Comparison of ENCODE assay signal across 18 cellular contexts in the genomic region with DNA sequence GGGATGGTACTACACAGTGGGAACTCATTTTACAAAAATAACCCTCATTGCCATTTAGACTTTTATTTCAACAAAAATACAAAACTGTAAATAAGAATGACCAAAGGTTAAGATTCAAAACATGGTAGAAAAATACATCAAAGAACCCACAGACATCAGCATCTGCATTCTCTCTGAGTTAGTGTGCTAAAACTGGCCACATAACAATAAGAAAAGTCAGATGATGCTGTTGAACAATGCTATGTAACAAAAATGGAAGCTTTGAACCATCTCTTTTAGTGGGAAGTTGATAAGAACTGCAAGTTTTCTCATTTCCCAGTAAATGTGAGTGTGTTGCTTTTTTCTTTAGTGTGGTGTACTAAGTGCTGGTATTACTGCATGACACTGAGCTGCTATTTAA.
DNase-seq lines count a peak whose midpoint lies in the region; TF ChIP-seq lines count a peak whose summit lies in the region.
"Had no signal": no experiment of that assay in that cellular context is flagged by ENCODE, and none has a peak within 500 bp of the region (broad histone marks: within the 10 kb centered on the region; RNA-seq: fewer than 3 reads in every experiment).

No MANE protein-coding gene starts in this region.

- H3K4me2 ChIP-seq in OCI-LY7 (ENCODE audit: low read length) = no peak overlapping the region

- CTCF ChIA-PET in OCI-LY7 (lab: Charles Lee; ENCODE audit: unreplicated experiment) = no interaction called here

- no peaks in the 10 kb centered on the region for H3K36me3 Mint-ChIP-seq in activated T-helper 2 cell treated with anti-CD3 and anti-CD28 coated beads, Interferon-gamma antibody, Interleukin-2, Interleukin-4, amounts not matched to agents 10 μg/mL and 5 μg/mL and 100 μg/mL, durations not matched to agents 14 hours and 24 hours and 36 hours (ENCODE audit: low read depth)

- no peaks in the 10 kb centered on the region for H4K20me1 ChIP-seq in OCI-LY7 (ENCODE audit: insufficient read depth, low read length)

- no peak overlapping the region for H3K4me3 ChIP-seq in OCI-LY7 (ENCODE audit: low read depth, low read length, poor library complexity, severe bottlenecking)
- H3K4me3 ChIP-seq in spleen = no peak overlapping the region
- H3K4me3 ChIP-seq: K562, Peyer's patch had no signal

- H3K79me2 ChIP-seq in OCI-LY7 (ENCODE audit: insufficient read depth, low read depth, low read length) = no peaks in the 10 kb centered on the region

- no peaks in the 10 kb centered on the region for H3K27me3 ChIP-seq in spleen (replicated peaks in 1 of 7)
- H3K27me3 ChIP-seq: BE2C, Peyer's patch had no signal

- H3K4me1 ChIP-seq in OCI-LY7 (ENCODE audit: insufficient read depth, low read length, poor library complexity, severe bottlenecking) (no peaks in the 10 kb centered on the region), spleen (no peaks in the 10 kb centered on the region)
- H3K4me1 ChIP-seq: BE2C, Peyer's patch had no signal

- no peaks in the 10 kb centered on the region for H3K4me1 Mint-ChIP-seq in activated T-helper 2 cell treated with anti-CD3 and anti-CD28 coated beads, Interferon-gamma antibody, Interleukin-2, Interleukin-4, amounts not matched to agents 10 μg/mL and 5 μg/mL and 100 μg/mL, durations not matched to agents 14 hours and 24 hours and 36 hours (ENCODE audit: low read depth)

- intact Hi-C loops in OCI-LY7 (cut with micrococcal nuclease; ENCODE audit: unreplicated experiment) = no loop called here
- intact Hi-C loops in activated T-helper 2 cell treated with anti-CD3 and anti-CD28 coated beads, Interferon-gamma antibody, Interleukin-2, Interleukin-4, amounts not matched to agents 10 μg/mL and 5 μg/mL and 100 μg/mL, durations not matched to agents 14 hours and 24 hours and 36 hours (cut with micrococcal nuclease) = no loop called here
- intact Hi-C loops in spleen (cut with DNase I; ENCODE audit: low total_unique reads) = no loop called here

- TF ChIP-seq POLR2A in spleen (IDR thresholded peaks at IDR 0.05) = no peak

- BruUV-seq in OCI-LY7 (replicated peaks; lab: Mats Ljungman, UMichigan) = no TSS peak

- no peak overlapping the region for H2AFZ ChIP-seq in OCI-LY7 (ENCODE audit: low read length)

- DNase-seq in LHCN-M2 (ENCODE audit: low read depth) = peak; percentile 52
- DNase-seq in fibroblast of peridontal ligament (ENCODE audit: extremely low read depth) = peak; percentile 33
- DNase-seq in renal cortical epithelial cell (ENCODE audit: low read depth) = peak; percentile 47
- DNase-seq in OCI-LY7 (ENCODE audit: low spot score) = no peak
- DNase-seq in NCI-H2171 (lab: John Stamatoyannopoulos, UW) = no peak
- DNase-seq in activated T-helper 2 cell treated with anti-CD3 and anti-CD28 coated beads, Interferon-gamma antibody, Interleukin-2, Interleukin-4, amounts not matched to agents 10 μg/mL and 5 μg/mL and 100 μg/mL, durations not matched to agents 14 hours and 24 hours and 36 hours (ENCODE audit: low spot score) = no peak
- DNase-seq in spleen = no peak
- DNase-seq: BE2C; Calu3; CD4-positive, alpha-beta T cell; DMS79; NCI-H146; NCI-H2081; NCI-H510A; Peyer's patch; Right ventricle myocardium superior had no signal

- H3K9me2 ChIP-seq in OCI-LY7 (ENCODE audit: insufficient read depth, low read length) = no peaks in the 10 kb centered on the region

- peaks cover 6% of the 10 kb centered on the region for H3K9me3 Mint-ChIP-seq in activated T-helper 2 cell treated with anti-CD3 and anti-CD28 coated beads, Interferon-gamma antibody, Interleukin-2, Interleukin-4, amounts not matched to agents 10 μg/mL and 5 μg/mL and 100 μg/mL, durations not matched to agents 14 hours and 24 hours and 36 hours

- no peak overlapping the region for H3K27ac Mint-ChIP-seq in activated T-helper 2 cell treated with anti-CD3 and anti-CD28 coated beads, Interferon-gamma antibody, Interleukin-2, Interleukin-4, amounts not matched to agents 10 μg/mL and 5 μg/mL and 100 μg/mL, durations not matched to agents 14 hours and 24 hours and 36 hours
- H3K27ac Mint-ChIP-seq: CD4-positive, alpha-beta T cell had no signal

- TF ChIP-seq CTCF in VCaP (conservative IDR thresholded peaks at IDR 0.05) (no peak), OCI-LY7 (conservative IDR thresholded peaks at IDR 0.05; ENCODE audit: low read length) (no peak), spleen (IDR thresholded peaks at IDR 0.05 in 8 of 11, conservative IDR thresholded peaks at IDR 0.05 in 3 of 11) (no peak)

- H3K27ac ChIP-seq in VCaP (peak overlapping the region; percentile 26; the same call in 1 of the 2 replicates), OCI-LY7 (ENCODE audit: low read depth, low read length, poor library complexity, severe bottlenecking) (no peak overlapping the region), spleen (no peak overlapping the region)
- H3K27ac ChIP-seq: Peyer's patch had no signal

- H3K27me3 Mint-ChIP-seq in activated T-helper 2 cell treated with anti-CD3 and anti-CD28 coated beads, Interferon-gamma antibody, Interleukin-2, Interleukin-4, amounts not matched to agents 10 μg/mL and 5 μg/mL and 100 μg/mL, durations not matched to agents 14 hours and 24 hours and 36 hours (ENCODE audit: low read depth) = no peaks in the 10 kb centered on the region
- H3K27me3 Mint-ChIP-seq: CD4-positive, alpha-beta T cell had no signal

- H3K9me3 ChIP-seq in OCI-LY7 (ENCODE audit: low read length) = no peaks in the 10 kb centered on the region
- H3K9me3 ChIP-seq in spleen = peaks cover 0 to 10% (median 0%) of the 10 kb centered on the region in 8 donors
- H3K9me3 ChIP-seq: BE2C, Peyer's patch had no signal

- POLR2A ChIA-PET in OCI-LY7 (lab: Charles Lee) = no interaction called here

- no peak overlapping the region for H3K4me3 Mint-ChIP-seq in activated T-helper 2 cell treated with anti-CD3 and anti-CD28 coated beads, Interferon-gamma antibody, Interleukin-2, Interleukin-4, amounts not matched to agents 10 μg/mL and 5 μg/mL and 100 μg/mL, durations not matched to agents 14 hours and 24 hours and 36 hours (ENCODE audit: low read depth)
- H3K4me3 Mint-ChIP-seq: CD4-positive, alpha-beta T cell had no signal

- no peaks in the 10 kb centered on the region for H3K36me3 ChIP-seq in OCI-LY7 (ENCODE audit: insufficient read depth, low read length)
- H3K36me3 ChIP-seq in spleen = no peaks in the 10 kb centered on the region
- H3K36me3 ChIP-seq: BE2C, Peyer's patch had no signal

Comparison
In these comparisons a context has a peak if more than half of its experiments do, and no peak if none do; other contexts are left out.
1. DNase-seq: peak in LHCN-M2 (single experiment), fibroblast of peridontal ligament (single experiment) and renal cortical epithelial cell (single experiment); none in OCI-LY7 (single experiment), NCI-H2171 (single experiment), activated T-helper 2 cell treated with anti-CD3 and anti-CD28 coated beads, Interferon-gamma antibody, Interleukin-2, Interleukin-4, amounts not matched to agents 10 μg/mL and 5 μg/mL and 100 μg/mL, durations not matched to agents 14 hours and 24 hours and 36 hours (single experiment) and spleen (single experiment).